26 cellular contexts compared by ENCODE assay signal in the genomic region with DNA sequence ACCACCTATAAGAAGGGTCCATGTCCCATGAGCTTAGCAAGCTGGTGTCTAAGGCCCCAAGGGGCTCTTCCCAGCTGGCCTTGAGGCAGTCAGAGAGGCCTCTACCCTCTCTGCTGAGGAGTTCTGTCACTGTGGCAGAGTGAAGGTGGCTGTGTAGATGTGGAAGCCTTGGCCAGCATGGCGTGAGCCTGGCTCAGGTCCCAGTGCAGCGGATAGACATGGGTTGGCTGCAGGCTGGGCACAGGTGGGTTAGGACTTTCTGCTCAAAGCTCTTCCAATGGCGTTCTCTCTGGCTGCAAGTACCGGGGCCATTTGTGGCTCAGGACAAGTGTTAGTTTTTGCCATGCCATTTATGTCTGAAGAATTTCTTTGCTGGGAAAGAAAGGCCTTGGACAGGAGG. TPM values are rescaled to one million over a fixed set of nuclear protein-coding genes. Genes with fewer than 3 reads are reported as not detected.
DNase-seq lines count a peak whose midpoint lies in the region; TF ChIP-seq lines count a peak whose summit lies in the region.
"Had no signal": no experiment of that assay in that cellular context is flagged by ENCODE, and none has a peak within 500 bp of the region (broad histone marks: within the 10 kb centered on the region; RNA-seq: fewer than 3 reads in every experiment).

No MANE protein-coding gene starts in this region.

- H3K27ac ChIP-seq in BLaER1 treated with 17β-estradiol and CSF1 and Interleukin-3, amounts not matched to agents 10 nM and 100 nM = peak overlapping the region in 1 of 11 experiments; percentile 38; a peak in 2 of 22 replicates
- H3K27ac ChIP-seq: neutrophil, PC-9 had no signal

- peaks cover 77 to 100% (median 96%) of the 10 kb centered on the region in 11 experiments for H3K36me3 ChIP-seq in BLaER1 treated with 17β-estradiol and CSF1 and Interleukin-3, amounts not matched to agents 10 nM and 100 nM

- no peaks in the 10 kb centered on the region for H3K9me3 ChIP-seq in BLaER1 treated with 17β-estradiol and CSF1 and Interleukin-3, amounts not matched to agents 10 nM and 100 nM (replicated peaks in 1 of 11)
- H3K9me3 ChIP-seq: neutrophil had no signal

- no peaks in the 10 kb centered on the region for H3K27me3 ChIP-seq in BLaER1 treated with 17β-estradiol and CSF1 and Interleukin-3, amounts not matched to agents 10 nM and 100 nM
- H3K27me3 ChIP-seq: neutrophil had no signal

- H3K4me1 ChIP-seq in BLaER1 treated with 17β-estradiol and CSF1 and Interleukin-3, amounts not matched to agents 10 nM and 100 nM = peaks cover 22 to 41% (median 34%) of the 10 kb centered on the region in 10 experiments

- peak overlapping the region; percentile 86 for H3K27ac Mint-ChIP-seq in activated T-cell treated with anti-CD3 and anti-CD28 coated beads, Interleukin-2, amount 50 U/mL, for 24 hours
- peak overlapping the region; percentile 50 for H3K27ac Mint-ChIP-seq in progenitor cell of endocrine pancreas
- H3K27ac Mint-ChIP-seq: type B pancreatic cell had no signal

- peaks cover 28 to 99% (median 78%) of the 10 kb centered on the region in 11 experiments; a peak in 19 of 22 replicates for H4K20me1 ChIP-seq in BLaER1 treated with 17β-estradiol and CSF1 and Interleukin-3, amounts not matched to agents 10 nM and 100 nM

- no peak for DNase-seq in activated T-cell treated with anti-CD3 and anti-CD28 coated beads, Interleukin-2, amount 50 U/mL, for 24 hours
- no peak for DNase-seq in activated T-cell treated with anti-CD3 and anti-CD28 coated beads, Interleukin-2, amount 50 U/mL, for 48 hours
- DNase-seq in cerebellar cortex (ENCODE audit: low spot score) (peak; percentile 52), progenitor cell of endocrine pancreas (ENCODE audit: low spot score, unreplicated experiment) (no peak), NCI-H2107 treated with DMSO at 0.1 percent for 48 hours (lab: John Stamatoyannopoulos, UW; ENCODE audit: unreplicated experiment) (no peak), NK-92 (lab: John Stamatoyannopoulos, UW; ENCODE audit: unreplicated experiment) (no peak)
- DNase-seq in activated effector memory CD4-positive, alpha-beta T cell treated with anti-CD3 and anti-CD28 coated beads, Interleukin-2, amount 50 U/mL, for 16 hours = no peak
- DNase-seq: activated CD4-positive, alpha-beta T cell treated with anti-CD3 and anti-CD28 coated beads, Interleukin-2, amount 50 U/mL, for 4 hours; activated CD8-positive, alpha-beta memory T cell treated with anti-CD3 and anti-CD28 coated beads, Interleukin-2, amount 50 U/mL, for 48 hours; activated effector memory CD4-positive, alpha-beta T cell treated with Interleukin-2 at 50 U/mL for 16 hours; amygdala; CD4-positive, alpha-beta memory T cell; GOT3; hippocampal formation; left colon; mesenchymal stem cell; NCI-H1436 treated with DMSO at 0.1 percent for 48 hours; NCI-H2081 treated with DMSO at 0.1 percent for 48 hours; NCI-H226; NCI-H69; PC-9; T-helper 2 cell had no signal

- H3K9me3 Mint-ChIP-seq in activated T-cell treated with anti-CD3 and anti-CD28 coated beads, Interleukin-2, amount 50 U/mL, for 24 hours = no peaks in the 10 kb centered on the region
- no peaks in the 10 kb centered on the region for H3K9me3 Mint-ChIP-seq in progenitor cell of endocrine pancreas (ENCODE audit: low read depth)
- H3K9me3 Mint-ChIP-seq: type B pancreatic cell had no signal

- peaks cover 19% of the 10 kb centered on the region for H3K4me1 Mint-ChIP-seq in activated T-cell treated with anti-CD3 and anti-CD28 coated beads, Interleukin-2, amount 50 U/mL, for 24 hours (ENCODE audit: low read depth)
- peaks cover 3% of the 10 kb centered on the region for H3K4me1 Mint-ChIP-seq in progenitor cell of endocrine pancreas (ENCODE audit: low read depth)

- TF ChIP-seq CTCF in progenitor cell of endocrine pancreas (IDR thresholded peaks at IDR 0.05; ENCODE audit: unreplicated experiment) = no peak

- H3K4me2 ChIP-seq in BLaER1 treated with 17β-estradiol and CSF1 and Interleukin-3, amounts not matched to agents 10 nM and 100 nM = peak overlapping the region in 6 of 11 experiments; percentile 24 to 71 (median 60); a peak in 11 of 22 replicates
- H3K4me2 ChIP-seq: PC-9 had no signal

- H3K4me3 ChIP-seq in BLaER1 treated with 17β-estradiol and CSF1 and Interleukin-3, amounts not matched to agents 10 nM and 100 nM = no peak overlapping the region
- H3K4me3 ChIP-seq: PC-9 had no signal

- no peaks in the 10 kb centered on the region for H3K27me3 Mint-ChIP-seq in activated T-cell treated with anti-CD3 and anti-CD28 coated beads, Interleukin-2, amount 50 U/mL, for 24 hours
- H3K27me3 Mint-ChIP-seq in progenitor cell of endocrine pancreas = no peaks in the 10 kb centered on the region
- H3K27me3 Mint-ChIP-seq: CD4-positive, alpha-beta memory T cell; IgD-negative memory B cell; type B pancreatic cell had no signal

- no peak overlapping the region for H3K9ac ChIP-seq in BLaER1 treated with 17β-estradiol and CSF1 and Interleukin-3, amounts not matched to agents 10 nM and 100 nM

- peaks cover 94% of the 10 kb centered on the region for H3K36me3 Mint-ChIP-seq in activated T-cell treated with anti-CD3 and anti-CD28 coated beads, Interleukin-2, amount 50 U/mL, for 24 hours (ENCODE audit: low read depth)
- H3K36me3 Mint-ChIP-seq in progenitor cell of endocrine pancreas (ENCODE audit: insufficient read depth) = no peaks in the 10 kb centered on the region
- H3K36me3 Mint-ChIP-seq: type B pancreatic cell had no signal

- H3K4me3 Mint-ChIP-seq in activated T-cell treated with anti-CD3 and anti-CD28 coated beads, Interleukin-2, amount 50 U/mL, for 24 hours = no peak overlapping the region
- H3K4me3 Mint-ChIP-seq in progenitor cell of endocrine pancreas (ENCODE audit: low read depth) = no peak overlapping the region
- H3K4me3 Mint-ChIP-seq: CD4-positive, alpha-beta memory T cell; IgD-negative memory B cell; type B pancreatic cell had no signal

RNA-seq across cellular contexts. Expression of a gene that starts 47.3 kb away (rescaled TPM):
- total RNA-seq in progenitor cell of endocrine pancreas = 6.7 and 7.8 TPM in 2 replicates

RNA-seq across cellular contexts. Expression of a gene that starts 59.8 kb away (rescaled TPM):
- total RNA-seq in progenitor cell of endocrine pancreas = 51.9 and 54.8 TPM in 2 replicates
